In the genomic region with DNA sequence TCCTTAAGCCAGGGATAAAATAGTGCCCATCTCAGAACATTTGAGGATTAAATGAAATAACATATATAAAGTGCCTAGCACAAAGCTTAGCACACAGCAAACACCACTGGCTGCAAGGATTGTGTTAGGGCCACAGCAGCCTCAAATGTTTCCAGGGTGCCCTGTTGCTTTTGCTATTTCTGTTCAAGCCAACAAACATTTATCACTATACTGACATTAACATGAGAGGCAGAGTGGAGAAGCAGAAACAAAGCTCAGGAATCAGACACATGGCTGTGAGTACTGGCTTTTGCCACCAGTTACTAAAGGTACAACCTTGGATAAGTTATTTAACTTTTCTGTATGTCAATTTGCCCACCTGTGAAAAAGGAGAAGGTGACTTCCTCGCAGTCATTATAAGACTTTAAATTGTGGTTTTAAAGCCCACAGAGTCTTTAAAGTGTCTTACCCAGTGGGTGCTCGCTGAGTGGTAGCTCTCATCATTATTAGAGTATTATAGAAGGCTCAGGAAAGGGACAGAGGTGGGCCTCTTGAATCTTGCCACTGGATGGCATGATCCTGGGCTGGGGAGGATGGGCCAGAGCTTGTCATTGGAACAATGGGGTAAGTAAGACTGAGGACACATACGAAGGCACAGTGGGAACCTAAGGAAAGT, we compare ENCODE assay signal across 1 cellular context.
TF ChIP-seq lines count a peak whose summit lies in the region.

No MANE protein-coding gene starts in this region.

TF ChIP-seq in GM12878, 131 proteins besides CTCF, POLR2A, EP300 and RAD21:
- TF ChIP-seq RUNX3 (IDR thresholded peaks at IDR 0.05; ENCODE audit: low read length), result peak; percentile 72
- TF ChIP-seq IKZF1 (conservative IDR thresholded peaks at IDR 0.05), result no peak
